9 cellular contexts compared by ENCODE assay signal in genomic region chr2:43585708-43586107, GRCh38.
"Had no signal": no experiment of that assay in that cellular context is flagged by ENCODE, and none has a peak within 500 bp of the region (broad histone marks: within the 10 kb centered on the region; RNA-seq: fewer than 3 reads in every experiment).

No MANE protein-coding gene starts in this region.

- FAIRE-seq: HepG2 had no signal

- H3K4me3 ChIP-seq: GM23248, HAP-1 had no signal

- H3K27ac Mint-ChIP-seq: HFFc6, IgD-negative memory B cell had no signal

- H3K27me3 Mint-ChIP-seq: IgD-negative memory B cell had no signal

- H3K9me3 Mint-ChIP-seq: HFFc6, IgD-negative memory B cell had no signal

- ATAC-seq: HCT116, HepG2 had no signal

- H3K4me1 Mint-ChIP-seq: IgD-negative memory B cell had no signal

- H3K27ac ChIP-seq: GM23248, HL-60 had no signal

- H3K9me3 ChIP-seq: HAP-1 had no signal

- H3K4me3 Mint-ChIP-seq: HFFc6, IgD-negative memory B cell had no signal

- DNase-seq: GM23248, GOT3, H7, HFFc6 had no signal
